In the genomic region with DNA sequence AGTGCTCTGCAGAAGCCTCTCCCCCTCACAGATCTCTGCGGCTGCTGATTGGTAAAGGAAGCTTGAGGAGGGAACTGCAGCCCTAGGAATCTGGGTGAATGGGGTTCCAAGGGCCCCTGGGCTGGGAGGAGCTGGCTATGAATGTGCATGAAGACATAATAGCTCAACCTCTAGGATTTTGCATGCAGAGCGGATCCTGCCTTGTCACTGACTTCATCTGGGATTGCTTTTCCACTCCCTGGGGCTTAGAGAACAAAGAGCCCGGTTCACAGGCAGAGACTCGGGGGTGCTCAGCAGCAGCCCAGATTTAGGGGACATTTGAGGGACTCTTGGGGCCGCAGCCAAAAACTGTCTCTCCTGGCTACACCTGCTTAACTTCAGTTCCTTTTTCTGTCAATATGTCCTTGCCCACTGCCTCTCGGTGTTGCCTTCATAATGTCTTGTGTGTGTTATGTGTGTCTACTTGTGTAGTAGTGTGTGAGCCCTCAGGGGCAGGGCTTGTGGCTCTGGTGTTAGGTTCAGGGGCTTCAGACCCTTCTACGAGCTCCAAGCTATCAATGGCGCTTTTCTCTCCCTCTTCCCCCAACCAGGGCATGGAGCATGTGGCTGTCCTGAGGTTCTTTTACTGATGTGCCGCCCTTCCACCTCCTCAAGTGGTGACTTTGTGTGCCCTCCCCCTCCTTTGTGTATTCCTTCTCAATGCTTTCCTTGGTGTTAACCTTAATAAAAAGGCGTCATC, we compare ENCODE assay signal across 11 cellular contexts.
DNase-seq lines count a peak whose midpoint lies in the region; ATAC-seq and TF ChIP-seq lines count a peak whose summit lies in the region.
"Had no signal": no experiment of that assay in that cellular context is flagged by ENCODE, and none has a peak within 500 bp of the region (broad histone marks: within the 10 kb centered on the region; RNA-seq: fewer than 3 reads in every experiment).

No MANE protein-coding gene starts in this region.

- H3K9ac ChIP-seq in ES-I3 (ENCODE audit: low read depth, low read length): peak overlapping the region; percentile 19; the same call in 1 of the 2 replicates
- no peak overlapping the region for H3K9ac ChIP-seq in OCI-LY3 (ENCODE audit: low read length)
- H3K9ac ChIP-seq: KMS-11 had no signal

- H2AFZ ChIP-seq in OCI-LY3 (ENCODE audit: low read depth, low read length): peak overlapping the region; percentile 52; the same call in 1 of the 2 replicates

- H3K36me3 ChIP-seq in ES-I3 (ENCODE audit: insufficient read depth, low read length): no peaks in the 10 kb centered on the region
- H3K36me3 ChIP-seq in OCI-LY3 (replicated peaks; ENCODE audit: low read depth, low read length): no peaks in the 10 kb centered on the region

- peak overlapping the region; percentile 47 for H3K4me2 ChIP-seq in OCI-LY3 (ENCODE audit: low read length)
- H3K4me2 ChIP-seq: KMS-11 had no signal

- DNase-seq in epithelial cell of esophagus (ENCODE audit: low read depth): peak; percentile 31
- peak in 36 of 56 donors; percentile 8 to 74 (median 36) for DNase-seq in nucleus accumbens (lab: John Stamatoyannopoulos, UW)
- DNase-seq in RPMI8226: no peak
- DNase-seq in RKO (ENCODE audit: low spot score): no peak
- DNase-seq: activated naive CD4-positive, alpha-beta T cell treated with anti-CD3 and anti-CD28 coated beads, Interleukin-2, amount 50 U/mL, for 16 hours; erythroblast; NCI-H526 treated with DMSO at 0.1 percent for 48 hours had no signal

- H3K27ac ChIP-seq in OCI-LY3 (ENCODE audit: low read length): no peak overlapping the region
- H3K27ac ChIP-seq: KMS-11 had no signal

- peaks cover 9% of the 10 kb centered on the region; the same call in 1 of the 2 replicates for H3K4me1 ChIP-seq in ES-I3 (ENCODE audit: insufficient read depth, low read length)
- peaks cover 26% of the 10 kb centered on the region for H3K4me1 ChIP-seq in OCI-LY3 (ENCODE audit: low read length)

- H4K20me1 ChIP-seq in OCI-LY3 (ENCODE audit: insufficient read depth, low read length): no peaks in the 10 kb centered on the region

- no peaks in the 10 kb centered on the region for H3K79me2 ChIP-seq in OCI-LY3 (ENCODE audit: low read length)

- peaks cover 16% of the 10 kb centered on the region for H3K27me3 ChIP-seq in OCI-LY3 (ENCODE audit: low read depth, low read length)

- no peak for ATAC-seq in GM21528 (IDR thresholded peaks at IDR 0.05; ENCODE audit: low FRiP score, unreplicated experiment)

- TF ChIP-seq CTCF in OCI-LY3 (IDR thresholded peaks at IDR 0.05; ENCODE audit: low read depth, low read length) (no peak), epithelial cell of esophagus (IDR thresholded peaks at IDR 0.05; ENCODE audit: insufficient read depth, low read depth, low read length, missing control alignments) (no peak)

- H3K9me3 ChIP-seq in ES-I3 (ENCODE audit: control insufficient read depth, insufficient read depth, low read length) (no peaks in the 10 kb centered on the region), OCI-LY3 (ENCODE audit: insufficient read depth, low read length) (no peaks in the 10 kb centered on the region)

- H3K4me3 ChIP-seq in OCI-LY3 (ENCODE audit: low read length) (peak overlapping the region; percentile 29; the same call in 1 of the 2 replicates), epithelial cell of esophagus (ENCODE audit: low read length) (no peak overlapping the region)

Comparison
In these comparisons a context has a peak if more than half of its experiments do, and no peak if none do; other contexts are left out.
1. DNase-seq: peak in epithelial cell of esophagus (single experiment) and nucleus accumbens (36 of 56); none in RPMI8226 (single experiment) and RKO (single experiment).